Comparison of ENCODE assay signal across 1 cellular context in genomic region chr16:27333104-27333503, GRCh38.
TF ChIP-seq lines count a peak whose summit lies in the region.

No MANE protein-coding gene starts in this region.

TF ChIP-seq in IMR-90, 13 proteins besides CTCF, POLR2A, EP300 and RAD21 (continued from another document):
- TF ChIP-seq RFX5 (IDR thresholded peaks at IDR 0.05; ENCODE audit: low read depth, low read length) (no peak), SMC3 (IDR thresholded peaks at IDR 0.05; ENCODE audit: low read depth, low read length) (no peak), NFE2L2 (IDR thresholded peaks at IDR 0.05; ENCODE audit: low read depth, low read length) (no peak), ELK1 (IDR thresholded peaks at IDR 0.05; ENCODE audit: borderline replicate concordance, low read depth, low read length) (no peak), FOS (IDR thresholded peaks at IDR 0.05; ENCODE audit: low read depth, low read length) (no peak)
TF ChIP-seq in IMR-90: peak in this region for 0.
